24 cellular contexts compared by ENCODE assay signal in genomic region chr5:76358-77169, GRCh38. TPM values are rescaled to one million over a fixed set of nuclear protein-coding genes. Genes with fewer than 3 reads are reported as not detected.
DNase-seq lines count a peak whose midpoint lies in the region; ATAC-seq, FAIRE-seq and TF ChIP-seq lines count a peak whose summit lies in the region.
"Had no signal": no experiment of that assay in that cellular context is flagged by ENCODE, and none has a peak within 500 bp of the region (broad histone marks: within the 10 kb centered on the region; RNA-seq: fewer than 3 reads in every experiment).

No MANE protein-coding gene starts in this region.

- peak overlapping the region; percentile 62 for H3K27ac Mint-ChIP-seq in neural progenitor cell
- H3K27ac Mint-ChIP-seq: CD8-positive, alpha-beta T cell had no signal

- TF ChIP-seq EP300 in HepG2 (IDR thresholded peaks at IDR 0.05; ENCODE audit: low read depth in 2 of 2, low read length in 2 of 2): no peak
- no peak for TF ChIP-seq EP300 in HepG2 (CRISPR knock-in tag; IDR thresholded peaks at IDR 0.05; ENCODE audit: borderline replicate concordance)

- H3K27me3 Mint-ChIP-seq in neural progenitor cell (ENCODE audit: insufficient read depth, low read depth): no peaks in the 10 kb centered on the region

- H3K9me3 Mint-ChIP-seq in neural progenitor cell: peaks cover 2% of the 10 kb centered on the region
- H3K9me3 Mint-ChIP-seq: CD8-positive, alpha-beta T cell had no signal

- H3K79me2 ChIP-seq in HepG2 (ENCODE audit: insufficient read depth, low read length): no peaks in the 10 kb centered on the region
- H3K79me2 ChIP-seq in neural progenitor cell (ENCODE audit: low read depth): no peaks in the 10 kb centered on the region

- no peak for TF ChIP-seq RAD21 in HepG2 (CRISPR knock-in tag; IDR thresholded peaks at IDR 0.05)

- peaks cover 63% of the 10 kb centered on the region for H3K4me1 Mint-ChIP-seq in neural progenitor cell

- 22% methylated on average over 15 of the region's 22 CpGs for WGBS in HepG2 (ENCODE audit: low lambda C conversion rate)
- 64% methylated on average over 9 of the region's 22 CpGs for WGBS in right lobe of liver (ENCODE audit: insufficient coverage, low coverage, low lambda C conversion rate, missing lambda C conversion rate)

- H3K4me2 ChIP-seq in HepG2 (ENCODE audit: low read depth, low read length): no peak overlapping the region
- no peak overlapping the region for H3K4me2 ChIP-seq in neural progenitor cell
- H3K4me2 ChIP-seq: A549 had no signal

- ATAC-seq in HepG2: no peak
- ATAC-seq in right lobe of liver: no peak
- no peak for ATAC-seq in GM21576 (IDR thresholded peaks at IDR 0.05; ENCODE audit: unreplicated experiment)
- ATAC-seq: A549; CD8-positive, alpha-beta T cell; PC-3 had no signal

- no peaks in the 10 kb centered on the region for H4K20me1 ChIP-seq in HepG2 (ENCODE audit: insufficient read depth, low read length)
- H4K20me1 ChIP-seq in neural progenitor cell (ENCODE audit: low read depth): no peaks in the 10 kb centered on the region

- H3K4me3 ChIP-seq in HepG2 (replicated peaks in 1 of 3; ENCODE audit: insufficient read depth in 1 of 3, low read depth in 2 of 3, low read length in 3 of 3) (no peak overlapping the region), right lobe of liver (no peak overlapping the region), coronary artery (no peak overlapping the region), neural progenitor cell (no peak overlapping the region)
- H3K4me3 ChIP-seq: A549; BLaER1 treated with 17β-estradiol and CSF1 and Interleukin-3, amounts not matched to agents 10 nM and 100 nM; MG63; SJCRH30 had no signal

- CTCF ChIA-PET in HepG2 (lab: Yijun Ruan, JAX; ENCODE audit: low intra/inter-chr PET ratio, low total read pairs): no interaction called here

- BruUV-seq in HepG2 (replicated peaks; lab: Mats Ljungman, UMichigan): no TSS peak

- intact Hi-C loops in HepG2 (cut with micrococcal nuclease; ENCODE audit: unreplicated experiment) (no loop called here), right lobe of liver (cut with DNase I) (no loop called here)

- H3K9me3 ChIP-seq in HepG2 (ENCODE audit: low read length): no peaks in the 10 kb centered on the region
- H3K9me3 ChIP-seq in right lobe of liver: no peaks in the 10 kb centered on the region
- no peaks in the 10 kb centered on the region for H3K9me3 ChIP-seq in neural progenitor cell (ENCODE audit: low read depth)
- H3K9me3 ChIP-seq: A549; BLaER1 treated with 17β-estradiol and CSF1 and Interleukin-3, amounts not matched to agents 10 nM and 100 nM; MG63; SJCRH30 had no signal

- peaks cover 5% of the 10 kb centered on the region for H3K36me3 Mint-ChIP-seq in neural progenitor cell
- H3K36me3 Mint-ChIP-seq: CD8-positive, alpha-beta T cell had no signal

- TF ChIP-seq POLR2A in HepG2 (IDR thresholded peaks at IDR 0.05; ENCODE audit: insufficient read depth in 1 of 2, low read depth in 2 of 2, low read length in 2 of 2): no peak
- no peak for TF ChIP-seq POLR2A in right lobe of liver (IDR thresholded peaks at IDR 0.05)

- TF ChIP-seq CTCF in HepG2 (CRISPR knock-in tag; IDR thresholded peaks at IDR 0.05) (no peak), right lobe of liver (IDR thresholded peaks at IDR 0.05) (no peak), coronary artery (IDR thresholded peaks at IDR 0.05) (no peak), neural progenitor cell (IDR thresholded peaks at IDR 0.05) (no peak)

- H2AFZ ChIP-seq in HepG2 (ENCODE audit: low read length) (no peak overlapping the region), neural progenitor cell (replicated peaks) (no peak overlapping the region)

- H3K4me3 Mint-ChIP-seq in neural progenitor cell: peak overlapping the region; percentile 43
- H3K4me3 Mint-ChIP-seq: CD8-positive, alpha-beta T cell had no signal

- H3K27ac ChIP-seq in HepG2 (ENCODE audit: extremely low read length, insufficient read depth, low read length) (no peak overlapping the region), right lobe of liver (no peak overlapping the region), coronary artery (no peak overlapping the region), neural progenitor cell (no peak overlapping the region)
- H3K27ac ChIP-seq: A549; BLaER1 treated with 17β-estradiol and CSF1 and Interleukin-3, amounts not matched to agents 10 nM and 100 nM; RWPE1; SJCRH30 had no signal

- in situ Hi-C loops in HepG2 (cut with HindIII; ENCODE audit: extremely low pct_ligation_motif_present, low pct_unique_long_range_greater_than_20kb): no loop called here

- peaks cover 9% of the 10 kb centered on the region for H3F3A ChIP-seq in neural progenitor cell (ENCODE audit: low read depth)

- FAIRE-seq in HepG2 (lab: Jason Lieb, UNC): no peak
- FAIRE-seq: A549 had no signal

- no peak overlapping the region for H3K9ac ChIP-seq in HepG2 (ENCODE audit: insufficient read depth, low read depth, low read length)
- H3K9ac ChIP-seq in neural progenitor cell: no peak overlapping the region
- H3K9ac ChIP-seq: BLaER1 treated with 17β-estradiol and CSF1 and Interleukin-3, amounts not matched to agents 10 nM and 100 nM had no signal

- H3K4me1 ChIP-seq in HepG2 (ENCODE audit: insufficient read depth, low read length) (no peaks in the 10 kb centered on the region), right lobe of liver (no peaks in the 10 kb centered on the region), neural progenitor cell (peaks cover 43% of the 10 kb centered on the region)

- H3K36me3 ChIP-seq in HepG2 (replicated peaks in 1 of 2; ENCODE audit: control insufficient read depth in 1 of 2, insufficient read depth in 2 of 2, low read length in 2 of 2): no peaks in the 10 kb centered on the region
- H3K36me3 ChIP-seq in right lobe of liver: no peaks in the 10 kb centered on the region
- no peaks in the 10 kb centered on the region for H3K36me3 ChIP-seq in neural progenitor cell
- H3K36me3 ChIP-seq: BLaER1 treated with 17β-estradiol and CSF1 and Interleukin-3, amounts not matched to agents 10 nM and 100 nM; MG63; SJCRH30 had no signal

- H3K27me3 ChIP-seq in HepG2 (ENCODE audit: control insufficient read depth in 1 of 2, insufficient read depth in 2 of 2, low read length in 2 of 2) (peaks cover 6 to 77% of the 10 kb centered on the region in 2 experiments; a peak in 4 of 5 replicates), right lobe of liver (no peaks in the 10 kb centered on the region), neural progenitor cell (no peaks in the 10 kb centered on the region)
- H3K27me3 ChIP-seq: MG63, SJCRH30 had no signal

- DNase-seq in HepG2 (ENCODE audit: low spot score): no peak
- DNase-seq in right lobe of liver: no peak
- peak; percentile 65 for DNase-seq in coronary artery (ENCODE audit: low spot score)
- no peak for DNase-seq in neural progenitor cell (ENCODE audit: low spot score)
- DNase-seq in stimulated activated naive CD4-positive, alpha-beta T cell (lab: John Stamatoyannopoulos, UW): no peak
- DNase-seq in SKM-1 treated with dmso at 0.1 percent for 144 hours (lab: John Stamatoyannopoulos, UW; ENCODE audit: unreplicated experiment): no peak
- DNase-seq in DMS 273 treated with DMSO at 0.1 percent for 48 hours (lab: John Stamatoyannopoulos, UW): no peak
- DNase-seq: Calu3; CD8-positive, alpha-beta T cell; DMS79; HCEC 1CT; Kasumi-1; MG63; NCI-H1048; NCI-H1436; NCI-H1930; NCI-H345; NCI-H524 treated with DMSO at 0.1 percent for 48 hours; PC-3; SJCRH30 had no signal

- POLR2A ChIA-PET in HepG2 (lab: Yijun Ruan, JAX): no interaction called here

TF ChIP-seq in HepG2, 621 proteins besides CTCF, POLR2A, EP300 and RAD21:
- TF ChIP-seq EZH2 (conservative IDR thresholded peaks at IDR 0.05; ENCODE audit: low read depth, low read length) (0 out of 2 replicates have a peak, but pooled peaks have one; percentile 8), THYN1 (CRISPR knock-in tag; IDR thresholded peaks at IDR 0.05; ENCODE audit: borderline replicate concordance, low read depth) (no peak)
TF ChIP-seq in HepG2: peak in this region for 1.

RNA-seq across cellular contexts. Expression of gene PLEKHG4B, which starts 15.4 kb away (rescaled TPM):
- total RNA-seq in HepG2 (2016; rRNA removed; fragmentation: Illumina TruSeq; extraction: Trizol) (0.09 TPM in 1 of 2 replicates, not detected in the other), right lobe of liver (under 1 TPM in 2 of 6 experiments, not detected in 4; 0.13 to 0.18 TPM), neural progenitor cell (ENCODE audit: low replicate concordance) (28.8 and 63.1 TPM in 2 replicates)
- not detected in 2 replicates for total RNA-seq in HepG2 (2016; cell fraction: cytosol; rRNA removed; fragmentation: Illumina TruSeq; extraction: Trizol; ENCODE audit: low read depth)
- not detected in 2 replicates for total RNA-seq in HepG2 (2016; cell fraction: insoluble cytoplasmic fraction; rRNA removed; fragmentation: Illumina TruSeq; extraction: Trizol)
- total RNA-seq in HepG2 (2016; cell fraction: membrane; rRNA removed; fragmentation: Illumina TruSeq; extraction: Trizol): not detected in 2 replicates
- not detected in 2 replicates for total RNA-seq in HepG2 (2016; cell fraction: nucleus; rRNA removed; fragmentation: Illumina TruSeq; extraction: Trizol)
- polyA plus RNA-seq in HepG2 (2011; rRNA removed): 0.04 TPM in 1 of 2 replicates, not detected in the other
- 0.04 TPM in 1 of 2 replicates, not detected in the other for polyA plus RNA-seq in HepG2 (2011; cell fraction: cytosol; rRNA removed)
- polyA plus RNA-seq in HepG2 (2011; cell fraction: nucleus; rRNA removed): 0.16 TPM in 1 of 2 replicates, not detected in the other
- 0.05 TPM in 1 of 2 replicates, not detected in the other for polyA plus RNA-seq in HepG2 (2012)
- not detected in 2 replicates for polyA plus RNA-seq in HepG2 (2016; cell fraction: cytosol; fragmentation: Illumina TruSeq; extraction: Trizol; ENCODE audit: low read depth)
- not detected in 2 replicates for polyA plus RNA-seq in HepG2 (2016; cell fraction: insoluble cytoplasmic fraction; fragmentation: Illumina TruSeq; extraction: Trizol; ENCODE audit: low read depth)
- not detected in 2 replicates for polyA plus RNA-seq in HepG2 (2016; cell fraction: membrane; fragmentation: Illumina TruSeq; extraction: Trizol; ENCODE audit: low read depth)
- not detected in 2 replicates for polyA plus RNA-seq in HepG2 (2016; cell fraction: nucleus; fragmentation: Illumina TruSeq; extraction: Trizol; ENCODE audit: insufficient read depth, low read depth)
- polyA minus RNA-seq in HepG2 (2011; rRNA and poly(A)+ RNA removed; ENCODE audit: low replicate concordance): not detected in 2 replicates
- not detected in 2 replicates for polyA minus RNA-seq in HepG2 (2011; cell fraction: cytosol; rRNA and poly(A)+ RNA removed)
- 0.13 TPM in 1 of 2 replicates, not detected in the other for polyA minus RNA-seq in HepG2 (2011; cell fraction: nucleus; rRNA and poly(A)+ RNA removed)
- total RNA-seq: CD8-positive, alpha-beta T cell had no signal

Comparison
In these comparisons a context has a peak if more than half of its experiments do, and no peak if none do; other contexts are left out.
1. RNA of gene PLEKHG4B, which starts 15.4 kb away (total RNA-seq): 28.8 to 63.1 TPM in neural progenitor cell; 0.09 TPM in HepG2 and 0.13 to 0.18 TPM in right lobe of liver; every median in the first group is over 10 times any median in the second.